Comparison of ENCODE assay signal across 1 cellular context in the genomic region with DNA sequence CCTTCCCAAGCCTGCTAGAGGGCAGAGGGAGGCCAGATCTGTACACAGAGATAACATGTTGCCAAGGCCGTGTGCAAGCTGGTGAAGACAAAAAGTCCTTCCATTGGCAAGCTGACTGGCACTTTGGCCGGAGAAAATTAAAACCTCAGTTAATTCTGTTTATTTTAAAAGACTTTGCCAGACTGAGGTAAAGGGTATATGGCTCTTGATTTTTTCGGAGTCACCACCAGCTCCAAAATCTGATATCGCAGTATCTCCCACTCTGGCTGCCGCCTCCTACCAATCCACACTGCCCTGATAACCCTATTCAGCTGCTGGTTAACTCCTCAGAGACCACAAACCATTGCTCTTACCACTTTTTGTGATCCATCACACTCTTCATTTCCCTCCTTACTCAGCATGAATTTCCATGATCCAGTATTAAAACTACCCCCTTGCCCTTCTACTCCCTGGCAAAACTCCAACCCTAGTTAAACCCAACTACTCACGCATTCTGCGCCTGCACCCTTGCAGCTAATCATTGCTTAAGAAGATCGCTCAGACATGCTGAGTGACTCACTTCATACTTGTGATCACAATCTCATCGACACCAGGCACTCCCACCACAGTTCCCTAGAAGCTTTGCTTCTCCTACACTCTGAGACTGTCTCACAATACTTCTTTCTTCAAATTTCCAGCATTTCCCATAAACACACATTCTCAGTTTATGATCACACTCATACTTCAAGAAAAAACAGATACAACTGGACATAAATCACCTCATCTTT.
TF ChIP-seq lines count a peak whose summit lies in the region.

No MANE protein-coding gene starts in this region.

TF ChIP-seq in K562, 482 proteins besides CTCF, POLR2A, EP300 and RAD21 (continued from another document and continues in another):
- TF ChIP-seq ZEB2 (IDR thresholded peaks at IDR 0.05), result peak; percentile 60; the same call in 1 of the 2 replicates
- peak; percentile 77 for TF ChIP-seq CEBPG (CRISPR knock-in tag; IDR thresholded peaks at IDR 0.05)
- TF ChIP-seq CEBPG (tag; conservative IDR thresholded peaks at IDR 0.05 in 1 of 2, IDR thresholded peaks at IDR 0.05 in 1 of 2), result peak; percentile 83 to 93
- TF ChIP-seq, protein P1, sequence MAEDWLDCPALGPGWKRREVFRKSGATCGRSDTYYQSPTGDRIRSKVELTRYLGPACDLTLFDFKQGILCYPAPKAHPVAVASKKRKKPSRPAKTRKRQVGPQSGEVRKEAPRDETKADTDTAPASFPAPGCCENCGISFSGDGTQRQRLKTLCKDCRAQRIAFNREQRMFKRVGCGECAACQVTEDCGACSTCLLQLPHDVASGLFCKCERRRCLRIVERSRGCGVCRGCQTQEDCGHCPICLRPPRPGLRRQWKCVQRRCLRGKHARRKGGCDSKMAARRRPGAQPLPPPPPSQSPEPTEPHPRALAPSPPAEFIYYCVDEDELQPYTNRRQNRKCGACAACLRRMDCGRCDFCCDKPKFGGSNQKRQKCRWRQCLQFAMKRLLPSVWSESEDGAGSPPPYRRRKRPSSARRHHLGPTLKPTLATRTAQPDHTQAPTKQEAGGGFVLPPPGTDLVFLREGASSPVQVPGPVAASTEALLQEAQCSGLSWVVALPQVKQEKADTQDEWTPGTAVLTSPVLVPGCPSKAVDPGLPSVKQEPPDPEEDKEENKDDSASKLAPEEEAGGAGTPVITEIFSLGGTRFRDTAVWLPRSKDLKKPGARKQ (CRISPR knock-in tag; IDR thresholded peaks at IDR 0.05), result no peak
- peak; percentile 72 for TF ChIP-seq DACH1 (IDR thresholded peaks at IDR 0.05; ENCODE audit: partially characterized antibody)
- TF ChIP-seq ZNF583 (CRISPR knock-in tag; IDR thresholded peaks at IDR 0.05), result 0 out of 2 replicates have a peak, but pooled peaks have one; percentile 58
- TF ChIP-seq FOXJ2 (tag; IDR thresholded peaks at IDR 0.05), result peak; percentile 87
- TF ChIP-seq ZBTB26 (CRISPR knock-in tag; IDR thresholded peaks at IDR 0.05), result peak; percentile 63; the same call in 1 of the 2 replicates
- peak; percentile 73; the same call in 1 of the 2 replicates for TF ChIP-seq SMARCA5 (IDR thresholded peaks at IDR 0.05)
- TF ChIP-seq HEY1 (CRISPR knock-in tag; IDR thresholded peaks at IDR 0.05; ENCODE audit: borderline replicate concordance), result peak; percentile 67; the same call in 1 of the 2 replicates
- TF ChIP-seq CBFB (CRISPR knock-in tag; IDR thresholded peaks at IDR 0.05), result no peak
- peak; percentile 11; the same call in 1 of the 2 replicates for TF ChIP-seq DIDO1 (tag; IDR thresholded peaks at IDR 0.05; ENCODE audit: low read depth)
- TF ChIP-seq, protein P2, sequence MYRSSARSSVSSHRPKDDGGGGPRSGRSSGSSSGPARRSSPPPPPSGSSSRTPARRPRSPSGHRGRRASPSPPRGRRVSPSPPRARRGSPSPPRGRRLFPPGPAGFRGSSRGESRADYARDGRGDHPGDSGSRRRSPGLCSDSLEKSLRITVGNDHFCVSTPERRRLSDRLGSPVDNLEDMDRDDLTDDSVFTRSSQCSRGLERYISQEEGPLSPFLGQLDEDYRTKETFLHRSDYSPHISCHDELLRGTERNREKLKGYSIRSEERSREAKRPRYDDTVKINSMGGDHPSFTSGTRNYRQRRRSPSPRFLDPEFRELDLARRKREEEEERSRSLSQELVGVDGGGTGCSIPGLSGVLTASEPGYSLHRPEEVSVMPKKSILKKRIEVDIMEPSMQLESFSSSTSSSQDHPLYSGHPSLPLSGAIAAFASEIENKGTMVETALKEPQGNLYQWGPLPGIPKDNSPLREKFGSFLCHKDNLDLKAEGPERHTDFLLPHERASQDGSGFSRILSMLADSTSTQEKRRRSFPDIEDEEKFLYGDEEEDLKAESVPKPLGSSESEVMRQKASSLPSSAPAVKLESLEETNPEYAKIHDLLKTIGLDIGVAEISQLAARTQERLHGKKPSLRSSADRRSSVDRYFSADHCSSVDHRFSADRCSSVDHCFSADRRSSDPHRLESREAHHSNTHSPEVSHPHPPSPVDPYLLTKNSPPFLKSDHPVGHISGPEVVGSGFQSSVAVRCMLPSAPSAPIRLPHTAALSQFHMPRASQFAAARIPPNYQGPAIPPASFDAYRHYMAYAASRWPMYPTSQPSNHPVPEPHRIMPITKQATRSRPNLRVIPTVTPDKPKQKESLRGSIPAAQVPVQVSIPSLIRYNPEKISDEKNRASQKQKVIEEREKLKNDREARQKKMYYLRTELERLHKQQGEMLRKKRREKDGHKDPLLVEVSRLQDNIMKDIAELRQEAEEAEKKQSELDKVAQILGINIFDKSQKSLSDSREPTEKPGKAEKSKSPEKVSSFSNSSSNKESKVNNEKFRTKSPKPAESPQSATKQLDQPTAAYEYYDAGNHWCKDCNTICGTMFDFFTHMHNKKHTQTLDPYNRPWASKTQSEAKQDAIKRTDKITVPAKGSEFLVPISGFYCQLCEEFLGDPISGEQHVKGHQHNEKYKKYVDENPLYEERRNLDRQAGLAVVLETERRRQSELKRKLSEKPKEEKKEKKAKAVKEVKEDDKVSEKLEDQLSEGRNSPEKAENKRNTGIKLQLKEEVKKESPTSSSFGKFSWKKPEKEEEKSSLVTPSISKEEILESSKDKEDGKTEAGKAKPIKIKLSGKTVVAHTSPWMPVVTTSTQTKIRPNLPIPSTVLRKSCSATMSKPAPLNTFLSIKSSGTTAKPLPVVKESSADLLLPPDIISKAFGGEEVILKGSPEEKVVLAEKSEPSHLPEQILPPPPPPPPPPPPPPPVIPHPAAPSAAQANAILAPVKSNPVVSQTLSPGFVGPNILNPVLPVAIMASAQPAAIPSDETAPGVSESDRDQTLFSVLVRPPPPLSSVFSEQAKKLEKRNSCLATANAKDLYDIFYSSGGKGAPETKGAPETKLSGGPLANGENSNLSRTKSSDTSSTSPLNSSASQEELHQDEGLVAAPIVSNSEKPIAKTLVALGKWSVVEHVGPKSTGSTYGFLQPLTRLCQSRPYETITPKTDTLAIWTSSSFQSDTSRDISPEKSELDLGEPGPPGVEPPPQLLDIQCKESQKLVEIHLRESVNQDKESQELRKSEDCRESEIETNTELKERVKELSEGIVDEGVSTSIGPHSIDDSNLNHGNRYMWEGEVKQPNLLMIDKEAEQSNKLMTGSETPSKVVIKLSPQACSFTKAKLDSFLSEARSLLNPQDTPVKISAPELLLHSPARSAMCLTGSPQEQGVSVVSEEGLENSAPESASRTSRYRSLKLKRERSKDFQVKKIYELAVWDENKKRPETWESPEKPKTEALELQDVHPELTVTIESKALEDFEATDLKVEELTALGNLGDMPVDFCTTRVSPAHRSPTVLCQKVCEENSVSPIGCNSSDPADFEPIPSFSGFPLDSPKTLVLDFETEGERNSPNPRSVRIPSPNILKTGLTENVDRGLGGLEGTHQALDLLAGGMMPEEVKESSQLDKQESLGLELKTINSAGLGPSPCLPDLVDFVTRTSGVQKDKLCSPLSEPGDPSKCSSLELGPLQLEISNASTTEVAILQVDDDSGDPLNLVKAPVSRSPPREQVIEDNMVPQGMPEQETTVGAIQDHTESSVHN (IDR thresholded peaks at IDR 0.05; ENCODE audit: borderline replicate concordance in 1 of 2, low read depth in 1 of 2), result peak; percentile 59 to 82; a peak in 3 of 4 replicates
- 0 out of 2 replicates have a peak, but pooled peaks have one; percentile 38 for TF ChIP-seq FOXK1 (CRISPR knock-in tag; IDR thresholded peaks at IDR 0.05; ENCODE audit: borderline replicate concordance)
- TF ChIP-seq SMAD4 (CRISPR knock-in tag; conservative IDR thresholded peaks at IDR 0.05), result peak; percentile 85
- 0 out of 2 replicates have a peak, but pooled peaks have one; percentile 37 for TF ChIP-seq TEAD2 (tag; IDR thresholded peaks at IDR 0.05)
- TF ChIP-seq, protein P3, sequence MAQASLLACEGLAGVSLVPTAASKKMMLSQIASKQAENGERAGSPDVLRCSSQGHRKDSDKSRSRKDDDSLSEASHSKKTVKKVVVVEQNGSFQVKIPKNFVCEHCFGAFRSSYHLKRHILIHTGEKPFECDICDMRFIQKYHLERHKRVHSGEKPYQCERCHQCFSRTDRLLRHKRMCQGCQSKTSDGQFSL (CRISPR knock-in tag; IDR thresholded peaks at IDR 0.05), result no peak
- TF ChIP-seq, protein P3 (tag; IDR thresholded peaks at IDR 0.05), result 0 out of 4 replicates have a peak, but pooled peaks of 1 of the 2 experiments have one; percentile 8
- TF ChIP-seq KDM2B (CRISPR knock-in tag; IDR thresholded peaks at IDR 0.05), result no peak
- TF ChIP-seq CBFA2T2 (conservative IDR thresholded peaks at IDR 0.05), result peak; percentile 66; the same call in 1 of the 2 replicates
- TF ChIP-seq ZNF766 (CRISPR knock-in tag; conservative IDR thresholded peaks at IDR 0.05), result peak; percentile 88
- TF ChIP-seq PYGO2 (tag; IDR thresholded peaks at IDR 0.05), result peak; percentile 72; the same call in 1 of the 2 replicates
- 0 out of 2 replicates have a peak, but pooled peaks have one; percentile 49 for TF ChIP-seq DNMT1 (IDR thresholded peaks at IDR 0.05)
- peak; percentile 49; the same call in 1 of the 2 replicates for TF ChIP-seq TOE1 (IDR thresholded peaks at IDR 0.05; ENCODE audit: borderline replicate concordance)
- no peak for TF ChIP-seq TOE1 (CRISPR knock-in tag; IDR thresholded peaks at IDR 0.05; ENCODE audit: borderline replicate concordance, low read depth)
- TF ChIP-seq NCOA1 (IDR thresholded peaks at IDR 0.05; ENCODE audit: low read depth), result peak; percentile 73
- peak in 1 of 2 experiments; percentile 84 for TF ChIP-seq AFF1 (IDR thresholded peaks at IDR 0.05; ENCODE audit: low read depth in 1 of 2, partially characterized antibody in 2 of 2)
- TF ChIP-seq ZNF512 (tag; IDR thresholded peaks at IDR 0.05), result no peak
- TF ChIP-seq ZBTB17 (CRISPR knock-in tag; IDR thresholded peaks at IDR 0.05), result 0 out of 2 replicates have a peak, but pooled peaks have one; percentile 33
- TF ChIP-seq MCM2 (IDR thresholded peaks at IDR 0.05; ENCODE audit: low read depth), result no peak
- TF ChIP-seq JUN (IDR thresholded peaks at IDR 0.05; ENCODE audit: borderline replicate concordance, low read depth, low read length), result peak; percentile 94
- 0 out of 2 replicates have a peak, but pooled peaks have one; percentile 21 for TF ChIP-seq JUN (CRISPR knock-in tag; IDR thresholded peaks at IDR 0.05; ENCODE audit: borderline replicate concordance)
- no peak for TF ChIP-seq PTRF (tag; IDR thresholded peaks at IDR 0.05)
- peak in 1 of 2 experiments; percentile 79; a peak in 1 of 4 replicates for TF ChIP-seq MCM7 (IDR thresholded peaks at IDR 0.05)
- 0 out of 2 replicates have a peak, but pooled peaks have one; percentile 41 for TF ChIP-seq HNRNPL (IDR thresholded peaks at IDR 0.05; ENCODE audit: low read depth, low read length)
- peak in 1 of 2 experiments; percentile 83; a peak in 2 of 4 replicates for TF ChIP-seq TBL1XR1 (IDR thresholded peaks at IDR 0.05; ENCODE audit: low read length in 2 of 2)
- peak; percentile 99 for TF ChIP-seq DPF2 (IDR thresholded peaks at IDR 0.05)
- peak; percentile 68 for TF ChIP-seq HDAC3 (IDR thresholded peaks at IDR 0.05; ENCODE audit: borderline replicate concordance, partially characterized antibody)
